Comparison of ENCODE assay signal across 1 cellular context in the genomic region with DNA sequence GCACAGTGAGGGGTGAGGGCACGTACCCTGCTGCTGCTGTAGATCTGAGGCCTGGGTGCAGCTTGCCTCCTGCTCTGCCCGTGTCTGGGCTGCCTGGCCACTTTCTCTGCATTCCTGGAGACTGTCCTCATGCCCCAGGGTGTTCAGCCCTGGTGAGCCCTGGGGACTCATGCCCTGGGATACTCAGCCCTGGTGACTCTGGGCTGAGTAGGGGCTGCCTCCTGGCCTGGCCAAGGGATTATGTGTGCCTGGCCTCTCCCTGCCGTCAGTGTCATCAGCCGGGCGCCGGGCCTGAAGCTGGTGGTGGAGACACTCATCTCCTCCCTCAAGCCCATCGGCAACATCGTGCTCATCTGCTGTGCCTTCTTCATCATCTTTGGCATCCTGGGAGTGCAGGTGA.
TF ChIP-seq lines count a peak whose summit lies in the region.

No MANE protein-coding gene starts in this region.

TF ChIP-seq in WTC11, 78 proteins besides CTCF, POLR2A, EP300 and RAD21 (continued from another document):
- TF ChIP-seq, protein P1, sequence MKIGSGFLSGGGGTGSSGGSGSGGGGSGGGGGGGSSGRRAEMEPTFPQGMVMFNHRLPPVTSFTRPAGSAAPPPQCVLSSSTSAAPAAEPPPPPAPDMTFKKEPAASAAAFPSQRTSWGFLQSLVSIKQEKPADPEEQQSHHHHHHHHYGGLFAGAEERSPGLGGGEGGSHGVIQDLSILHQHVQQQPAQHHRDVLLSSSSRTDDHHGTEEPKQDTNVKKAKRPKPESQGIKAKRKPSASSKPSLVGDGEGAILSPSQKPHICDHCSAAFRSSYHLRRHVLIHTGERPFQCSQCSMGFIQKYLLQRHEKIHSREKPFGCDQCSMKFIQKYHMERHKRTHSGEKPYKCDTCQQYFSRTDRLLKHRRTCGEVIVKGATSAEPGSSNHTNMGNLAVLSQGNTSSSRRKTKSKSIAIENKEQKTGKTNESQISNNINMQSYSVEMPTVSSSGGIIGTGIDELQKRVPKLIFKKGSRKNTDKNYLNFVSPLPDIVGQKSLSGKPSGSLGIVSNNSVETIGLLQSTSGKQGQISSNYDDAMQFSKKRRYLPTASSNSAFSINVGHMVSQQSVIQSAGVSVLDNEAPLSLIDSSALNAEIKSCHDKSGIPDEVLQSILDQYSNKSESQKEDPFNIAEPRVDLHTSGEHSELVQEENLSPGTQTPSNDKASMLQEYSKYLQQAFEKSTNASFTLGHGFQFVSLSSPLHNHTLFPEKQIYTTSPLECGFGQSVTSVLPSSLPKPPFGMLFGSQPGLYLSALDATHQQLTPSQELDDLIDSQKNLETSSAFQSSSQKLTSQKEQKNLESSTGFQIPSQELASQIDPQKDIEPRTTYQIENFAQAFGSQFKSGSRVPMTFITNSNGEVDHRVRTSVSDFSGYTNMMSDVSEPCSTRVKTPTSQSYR (CRISPR knock-in tag; IDR thresholded peaks at IDR 0.05) = no peak
